Comparison of ENCODE assay signal across 11 cellular contexts in the genomic region with DNA sequence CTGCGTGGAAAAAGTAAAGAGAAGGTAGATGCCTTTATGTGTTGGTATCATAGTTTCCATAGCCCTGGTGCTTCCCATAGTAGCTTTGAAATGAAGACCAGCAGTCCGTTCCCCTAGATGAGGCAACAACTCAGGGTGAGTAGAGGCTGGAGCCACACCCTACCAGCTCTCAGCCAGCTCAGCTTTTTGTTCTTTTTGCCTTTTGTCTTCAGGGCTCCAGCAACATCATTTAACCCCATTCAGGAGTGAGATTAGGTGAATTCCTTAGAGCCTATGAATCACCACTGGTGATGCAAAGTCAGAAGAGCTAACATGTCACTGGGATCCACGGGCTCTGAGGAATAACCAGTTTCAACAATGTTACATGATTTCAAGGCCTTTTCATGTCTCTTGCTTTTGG. TPM values are rescaled to one million over a fixed set of nuclear protein-coding genes. Genes with fewer than 3 reads are reported as not detected.
DNase-seq lines count a peak whose midpoint lies in the region; ATAC-seq and TF ChIP-seq lines count a peak whose summit lies in the region.
"Had no signal": no experiment of that assay in that cellular context is flagged by ENCODE, and none has a peak within 500 bp of the region (broad histone marks: within the 10 kb centered on the region; RNA-seq: fewer than 3 reads in every experiment).

No MANE protein-coding gene starts in this region.

- WGBS in smooth muscle cell (ENCODE audit: low lambda C conversion rate): 23% methylated on average over 3 of the region's 3 CpGs
- WGBS in stomach, 5 donors: 39 to 68% (median 50%) methylated on average over 2 to 3 of the region's 3 CpGs

- no peak for ATAC-seq in GM21360 (IDR thresholded peaks at IDR 0.05; ENCODE audit: unreplicated experiment)

- TF ChIP-seq CTCF in RWPE1 (conservative IDR thresholded peaks at IDR 0.05; ENCODE audit: low read depth): no peak
- TF ChIP-seq CTCF in smooth muscle cell (IDR thresholded peaks at IDR 0.05; ENCODE audit: borderline replicate concordance, insufficient read depth, poor library complexity, severe bottlenecking): no peak
- no peak for TF ChIP-seq CTCF in stomach (IDR thresholded peaks at IDR 0.05)

- peak overlapping the region; percentile 10 for H2AFZ ChIP-seq in smooth muscle cell (ENCODE audit: low read depth)

- no peak for TF ChIP-seq POLR2A in stomach (IDR thresholded peaks at IDR 0.05)

- no peaks in the 10 kb centered on the region for H4K20me1 ChIP-seq in smooth muscle cell (ENCODE audit: low read depth)

- no peak for TF ChIP-seq EP300 in stomach (IDR thresholded peaks at IDR 0.05)

- intact Hi-C loops in stomach (cut with DNase I; ENCODE audit: low total_unique reads): no loop called here

- H3K4me3 ChIP-seq in smooth muscle cell (no peak overlapping the region), stomach (no peak overlapping the region)
- H3K4me3 ChIP-seq: SJCRH30 had no signal

- CTCF ChIA-PET in RWPE1 (lab: Yijun Ruan, JAX): interaction anchor here (0.6 to 0.8 kb wide), 2 partner anchors 12 to 514 kb away, joined by 3 read pairs; no protein-coding TSS in a partner anchor
- CTCF ChIA-PET in HEK293T (lab: Yijun Ruan, JAX): no interaction called here

- H3K4me2 ChIP-seq in smooth muscle cell: peak overlapping the region; percentile 13

- H3K36me3 ChIP-seq in smooth muscle cell (ENCODE audit: low read depth) (no peaks in the 10 kb centered on the region), stomach (no peaks in the 10 kb centered on the region)
- H3K36me3 ChIP-seq: SJCRH30 had no signal

- H3K9ac ChIP-seq in smooth muscle cell (ENCODE audit: low read depth): no peak overlapping the region

- H3K9me3 ChIP-seq in smooth muscle cell (replicated peaks; ENCODE audit: low read depth) (no peaks in the 10 kb centered on the region), stomach (no peaks in the 10 kb centered on the region)
- H3K9me3 ChIP-seq: SJCRH30 had no signal

- no peaks in the 10 kb centered on the region for H3K27me3 ChIP-seq in smooth muscle cell (ENCODE audit: low read depth)
- no peaks in the 10 kb centered on the region for H3K27me3 ChIP-seq in stomach
- H3K27me3 ChIP-seq: SJCRH30 had no signal

- no peaks in the 10 kb centered on the region for H3K79me2 ChIP-seq in smooth muscle cell (ENCODE audit: low read depth)

- POLR2A ChIA-PET in RWPE1 (lab: Yijun Ruan, JAX; ENCODE audit: low non-redundant PET) (no interaction called here), HEK293T (lab: Yijun Ruan, JAX) (interaction anchor here (1.0 to 1.9 kb wide), 2 partner anchors 13 to 546 kb away, joined by 3 to 19 read pairs; partner anchors contain the start of gene SESN3)

- DNase-seq in activated CD4-positive, alpha-beta T cell treated with anti-CD3 and anti-CD28 coated beads for 48 hours: peak; percentile 18
- DNase-seq in activated CD4-positive, alpha-beta T cell treated with anti-CD3 and anti-CD28 coated beads for 1 hour: no peak
- DNase-seq in RWPE1 (ENCODE audit: low spot score): peak; percentile 83
- peak; percentile 3 for DNase-seq in fibroblast of gingiva (ENCODE audit: low read depth)
- DNase-seq in smooth muscle cell (lab: John Stamatoyannopoulos, UW; ENCODE audit: unreplicated experiment): no peak
- no peak for DNase-seq in HEK293T (ENCODE audit: extremely low spot score)
- no peak for DNase-seq in stomach
- DNase-seq: NCI-H446, occipital lobe, SJCRH30 had no signal

- H3F3A ChIP-seq in smooth muscle cell (ENCODE audit: low read depth): no peaks in the 10 kb centered on the region

- H3K27ac ChIP-seq in RWPE1: peak overlapping the region; percentile 32; the same call in 1 of the 2 replicates
- peak overlapping the region; percentile 72 for H3K27ac ChIP-seq in smooth muscle cell (ENCODE audit: low read depth)
- H3K27ac ChIP-seq in stomach: no peak overlapping the region
- H3K27ac ChIP-seq: SJCRH30 had no signal

- H3K4me1 ChIP-seq in smooth muscle cell (ENCODE audit: low read depth): peaks cover 12% of the 10 kb centered on the region
- peaks cover 0 to 7% (median 0%) of the 10 kb centered on the region in 4 donors for H3K4me1 ChIP-seq in stomach

TF ChIP-seq in HEK293T, 16 proteins besides CTCF, POLR2A, EP300 and RAD21:
- no peak for TF ChIP-seq FOXM1 (IDR thresholded peaks at IDR 0.05; ENCODE audit: borderline replicate concordance)
- TF ChIP-seq L3MBTL2 (conservative IDR thresholded peaks at IDR 0.05): no peak

RNA-seq across cellular contexts. Expression of gene SESN3, which starts 14.0 kb away (rescaled TPM):
- total RNA-seq in smooth muscle cell: 374 and 429 TPM in 2 replicates
- 20.4 and 30.9 TPM in 2 replicates for polyA plus RNA-seq in smooth muscle cell
- 10 to 100 TPM in 3 of 5 donors, 1 to 10 TPM in 2; 5.5 to 43.7 (median 12.1) TPM for total RNA-seq in stomach
- 1 to 10 TPM; 2.7 to 4.7 (median 3.8) TPM for polyA plus RNA-seq in stomach

Comparison
In these comparisons a context has a peak if more than half of its experiments do, and no peak if none do; other contexts are left out.
1. DNase-seq: peak in activated CD4-positive, alpha-beta T cell treated with anti-CD3 and anti-CD28 coated beads for 48 hours (single experiment), RWPE1 (single experiment) and fibroblast of gingiva (single experiment); none in activated CD4-positive, alpha-beta T cell treated with anti-CD3 and anti-CD28 coated beads for 1 hour (single experiment), smooth muscle cell (single experiment), HEK293T (single experiment) and stomach (single experiment).
2. H3K27ac ChIP-seq: peak in RWPE1 (single experiment) and smooth muscle cell (single experiment); none in stomach (0 of 5).